In genomic region chr1:52614671-52615070, GRCh38 we compare ENCODE assay signal across 30 cellular contexts. TPM values are rescaled to one million over a fixed set of nuclear protein-coding genes. Genes with fewer than 3 reads are reported as not detected.
"Had no signal": no experiment of that assay in that cellular context is flagged by ENCODE, and none has a peak within 500 bp of the region (broad histone marks: within the 10 kb centered on the region; RNA-seq: fewer than 3 reads in every experiment).

No MANE protein-coding gene starts in this region.

- H3K27me3 ChIP-seq: stomach, suprapubic skin, testis, tibial artery, tibial nerve, transverse colon, upper lobe of left lung, upper lobe of right lung, uterus, vagina had no signal

- H3K4me1 ChIP-seq: suprapubic skin, testis, tibial artery, tibial nerve, transverse colon, upper lobe of right lung, uterus, vagina had no signal

- H3K27me3 Mint-ChIP-seq: stimulated activated memory B cell treated with anti-CD40 and anti-IgM and Interleukin-4, amounts not matched to agents 10 μg/mL and 1 μg/mL and 100 μg/mL, for 72 hours; stimulated activated naive B cell treated with anti-CD40 and anti-IgM and Interleukin-4, amounts not matched to agents 10 μg/mL and 1 μg/mL and 100 μg/mL, for 72 hours; stimulated activated naive CD8-positive, alpha-beta T cell treated with anti-CD3 and anti-CD28 coated beads, Interleukin-15, amount 100 ng/mL, for 72 hours; stimulated activated naive CD8-positive, alpha-beta T cell treated with anti-CD3 and anti-CD28 coated beads, Interleukin-15, Interleukin-2, amounts not matched to agents 100 ng/mL and 50 ng/mL, for 24 hours; type B pancreatic cell had no signal

- FAIRE-seq: urothelium cell line had no signal

- H3K36me3 Mint-ChIP-seq: stimulated activated effector memory CD8-positive, alpha-beta T cell treated with anti-CD3 and anti-CD28 coated beads, Interleukin-12 subunit alpha, Interleukin-12 subunit beta, amount 100 ng/mL, for 72 hours; type B pancreatic cell had no signal

- DNase-seq: stimulated activated CD4-positive, alpha-beta T cell treated with anti-CD3 and anti-CD28 coated beads, Interleukin-2, amount 100 ng/mL, for 48 hours; stimulated activated CD4-positive, alpha-beta T cell treated with anti-CD3 and anti-CD28 coated beads, Interleukin-4, amount 100 ng/mL, for 1 hour; stimulated activated CD4-positive, alpha-beta T cell treated with anti-CD3 and anti-CD28 coated beads, Interleukin-4, amount 100 ng/mL, for 24 hours; stimulated activated CD4-positive, alpha-beta T cell treated with anti-CD3 and anti-CD28 coated beads, Interleukin-4, amount 100 ng/mL, for 4 hours; stimulated activated CD8-positive, alpha-beta memory T cell treated with anti-CD3 and anti-CD28 coated beads, Interleukin-4, amount 100 ng/mL, for 48 hours; stimulated activated naive B cell treated with anti-CD40 and anti-IgM and Interleukin-4, amounts not matched to agents 10 μg/mL and 1 μg/mL and 100 μg/mL, for 72 hours; stimulated activated naive CD4-positive, alpha-beta T cell treated with Interleukin-2 at 50 U/mL for 16 hours; stimulated activated naive CD8-positive, alpha-beta T cell treated with anti-CD3 and anti-CD28 coated beads, Interleukin-15, amount 100 ng/mL, for 72 hours; stimulated activated naive CD8-positive, alpha-beta T cell treated with anti-CD3 and anti-CD28 coated beads, Interleukin-15, Interleukin-2, amounts not matched to agents 100 U/mL and 50 U/mL, for 24 hours; stomach; substantia nigra; testis; tibial artery; transverse colon; trophoblast cell; upper lobe of left lung; upper lobe of right lung; uterus had no signal

- H3K9me3 ChIP-seq: stomach, suprapubic skin, testis, thoracic aorta, tibial artery, tibial nerve, transverse colon, upper lobe of left lung, upper lobe of right lung, uterus, vagina had no signal

- ATAC-seq: stimulated activated effector memory CD8-positive, alpha-beta T cell treated with anti-CD3 and anti-CD28 coated beads, Interleukin-12 subunit alpha, Interleukin-12 subunit beta, amount 100 ng/mL, for 72 hours; stimulated activated memory B cell treated with anti-CD40 and anti-IgM and Interleukin-4, amounts not matched to agents 10 μg/mL and 1 μg/mL and 100 μg/mL, for 72 hours; stimulated activated naive B cell treated with anti-CD40 and anti-IgM and Interleukin-4, amounts not matched to agents 10 μg/mL and 1 μg/mL and 100 μg/mL, for 72 hours; stimulated activated naive CD8-positive, alpha-beta T cell treated with anti-CD3 and anti-CD28 coated beads, Interleukin-15, amount 100 ng/mL, for 72 hours; stimulated activated naive CD8-positive, alpha-beta T cell treated with anti-CD3 and anti-CD28 coated beads, Interleukin-15, Interleukin-2, amounts not matched to agents 100 U/mL and 50 U/mL, for 24 hours; upper lobe of right lung had no signal

- H3K4me3 Mint-ChIP-seq: stimulated activated effector memory CD8-positive, alpha-beta T cell treated with anti-CD3 and anti-CD28 coated beads, Interleukin-12 subunit alpha, Interleukin-12 subunit beta, amount 100 ng/mL, for 72 hours; stimulated activated memory B cell treated with anti-CD40 and anti-IgM and Interleukin-4, amounts not matched to agents 10 μg/mL and 1 μg/mL and 100 μg/mL, for 72 hours; stimulated activated naive B cell treated with anti-CD40 and anti-IgM and Interleukin-4, amounts not matched to agents 10 μg/mL and 1 μg/mL and 100 μg/mL, for 72 hours; stimulated activated naive CD8-positive, alpha-beta T cell treated with anti-CD3 and anti-CD28 coated beads, Interleukin-15, amount 100 ng/mL, for 72 hours; stimulated activated naive CD8-positive, alpha-beta T cell treated with anti-CD3 and anti-CD28 coated beads, Interleukin-15, Interleukin-2, amounts not matched to agents 100 ng/mL and 50 ng/mL, for 24 hours; type B pancreatic cell had no signal

- H3K36me3 ChIP-seq: suprapubic skin, thoracic aorta, transverse colon, upper lobe of left lung, upper lobe of right lung, uterus, vagina had no signal

- H3K4me3 ChIP-seq: stomach, suprapubic skin, testis, thoracic aorta, tibial artery, tibial nerve, transverse colon, upper lobe of left lung, upper lobe of right lung, uterus, vagina had no signal

- H3K27ac Mint-ChIP-seq: stimulated activated naive B cell treated with anti-CD40 and anti-IgM and Interleukin-4, amounts not matched to agents 10 μg/mL and 1 μg/mL and 100 μg/mL, for 72 hours; stimulated activated naive CD8-positive, alpha-beta T cell treated with anti-CD3 and anti-CD28 coated beads, Interleukin-15, amount 100 ng/mL, for 72 hours; stimulated activated naive CD8-positive, alpha-beta T cell treated with anti-CD3 and anti-CD28 coated beads, Interleukin-15, Interleukin-2, amounts not matched to agents 100 ng/mL and 50 ng/mL, for 24 hours; type B pancreatic cell had no signal

- H3K27ac ChIP-seq: stomach, suprapubic skin, testis, thoracic aorta, tibial artery, tibial nerve, transverse colon, upper lobe of left lung, upper lobe of right lung, uterus, vagina had no signal

RNA-seq across cellular contexts. Expression of gene SHISAL2A, which starts 18.3 kb away (rescaled TPM):
- total RNA-seq: subcutaneous adipose tissue, suprapubic skin, temporal lobe, urinary bladder had no signal
